In genomic region chr6:141483561-141484061, GRCh38 we compare ENCODE assay signal across 8 cellular contexts.
A peak's percentile ranks its signal among the peaks of the same experiment; 100 is the strongest.
DNase-seq lines count a peak whose midpoint lies in the region.

No MANE protein-coding gene starts in this region.

- H3K79me2 ChIP-seq in GM23248 (ENCODE audit: insufficient read depth), result no peaks in the 10 kb centered on the region

- peaks cover 51% of the 10 kb centered on the region for H3K4me1 Mint-ChIP-seq in T-helper 2 cell treated with Interferon-gamma antibody and Interleukin-4, amounts not matched to agents 5 μg/mL and 100 μg/mL, for 36 hours (ENCODE audit: low read depth)

- peak overlapping the region; percentile 86 for H3K4me2 ChIP-seq in GM23248 (ENCODE audit: unreplicated experiment)

- H3K27me3 ChIP-seq in GM23248 (replicated peaks; ENCODE audit: insufficient read depth) (no peaks in the 10 kb centered on the region), MG63 (no peaks in the 10 kb centered on the region)

- H3K36me3 ChIP-seq in GM23248 (ENCODE audit: low read depth) (no peaks in the 10 kb centered on the region), MG63 (peaks cover 34% of the 10 kb centered on the region)

- in situ Hi-C loops in GM23248 (cut with MboI), result no loop called here

- peak overlapping the region; percentile 68 for H3K4me3 Mint-ChIP-seq in T-helper 2 cell treated with Interferon-gamma antibody and Interleukin-4, amounts not matched to agents 5 μg/mL and 100 μg/mL, for 36 hours

- peaks cover 16% of the 10 kb centered on the region for H3K9me3 Mint-ChIP-seq in T-helper 2 cell treated with Interferon-gamma antibody and Interleukin-4, amounts not matched to agents 5 μg/mL and 100 μg/mL, for 36 hours

- DNase-seq in GM04504 (ENCODE audit: low read depth) (peak; percentile 89), GM23248 (peak; percentile 92), MG63 (peak; percentile 76), mucosa of gallbladder (ENCODE audit: low spot score) (peak; percentile 24), NCI-H524 (lab: John Stamatoyannopoulos, UW) (no peak)
- DNase-seq in T-helper 2 cell treated with Interferon-gamma antibody and Interleukin-4, amounts not matched to agents 5 μg/mL and 100 μg/mL, for 36 hours (ENCODE audit: low spot score), result peak; percentile 67
- peak; percentile 84 for DNase-seq in central memory CD4-positive, alpha-beta T cell
- DNase-seq in stimulated activated naive CD4-positive, alpha-beta T cell treated with Interleukin-2 at 50 U/mL for 16 hours (lab: John Stamatoyannopoulos, UW), result peak; percentile 44

- H3K9ac ChIP-seq in GM23248, result peak overlapping the region; percentile 71

- H3K4me1 ChIP-seq in GM23248 (ENCODE audit: insufficient read depth), result peaks cover 31% of the 10 kb centered on the region

- H3K9me3 ChIP-seq in GM23248 (ENCODE audit: low read depth) (no peaks in the 10 kb centered on the region), MG63 (peaks cover 19% of the 10 kb centered on the region)

- peak overlapping the region; percentile 92 for H3K27ac ChIP-seq in GM23248

- no peaks in the 10 kb centered on the region for H4K20me1 ChIP-seq in GM23248 (ENCODE audit: insufficient read depth)

- H3K27me3 Mint-ChIP-seq in T-helper 2 cell treated with Interferon-gamma antibody and Interleukin-4, amounts not matched to agents 5 μg/mL and 100 μg/mL, for 36 hours (ENCODE audit: low read depth), result no peaks in the 10 kb centered on the region

- peaks cover 23% of the 10 kb centered on the region for H3K36me3 Mint-ChIP-seq in T-helper 2 cell treated with Interferon-gamma antibody and Interleukin-4, amounts not matched to agents 5 μg/mL and 100 μg/mL, for 36 hours (ENCODE audit: low read depth)

- H3K4me3 ChIP-seq in GM23248 (peak overlapping the region; percentile 66), MG63 (peak overlapping the region; percentile 27)

- peak overlapping the region; percentile 96 for H3K27ac Mint-ChIP-seq in T-helper 2 cell treated with Interferon-gamma antibody and Interleukin-4, amounts not matched to agents 5 μg/mL and 100 μg/mL, for 36 hours

- H3F3A ChIP-seq in GM23248 (ENCODE audit: insufficient read depth), result peaks cover 23% of the 10 kb centered on the region

- peak overlapping the region; percentile 74 for H2AFZ ChIP-seq in GM23248

- no peaks in the 10 kb centered on the region for H3K9me2 ChIP-seq in GM23248 (ENCODE audit: insufficient read depth)

- WGBS in GM23248 (ENCODE audit: low coverage in 1 of 2, low lambda C conversion rate in 2 of 2, missing lambda C conversion rate in 2 of 2), 2 experiments, result 1 to 4% methylated on average over 5 of the region's 5 CpGs

Comparison
In these comparisons a context has a peak if more than half of its experiments do, and no peak if none do; other contexts are left out.
1. DNase-seq: peak in GM04504 (single experiment), GM23248 (single experiment), MG63 (single experiment), T-helper 2 cell treated with Interferon-gamma antibody and Interleukin-4, amounts not matched to agents 5 μg/mL and 100 μg/mL, for 36 hours (single experiment), central memory CD4-positive, alpha-beta T cell (single experiment), mucosa of gallbladder (single experiment) and stimulated activated naive CD4-positive, alpha-beta T cell treated with Interleukin-2 at 50 U/mL for 16 hours (single experiment); none in NCI-H524 (0 of 2).